In genomic region chr19:8320564-8321066, GRCh38 we compare ENCODE assay signal across 8 cellular contexts. TPM values are rescaled to one million over a fixed set of nuclear protein-coding genes. Genes with fewer than 3 reads are reported as not detected.
DNase-seq lines count a peak whose midpoint lies in the region; ATAC-seq and TF ChIP-seq lines count a peak whose summit lies in the region.

No MANE protein-coding gene starts in this region.

- H3K4me1 Mint-ChIP-seq in activated T-cell treated with anti-CD3 and anti-CD28 coated beads, Interleukin-2, amount 50 U/mL, for 4 hours (ENCODE audit: low read depth), result peaks cover 29% of the 10 kb centered on the region

- no peaks in the 10 kb centered on the region for H3K27me3 ChIP-seq in heart right ventricle

- H3K36me3 ChIP-seq in heart right ventricle, result peaks cover 0 to 49% (median 29%) of the 10 kb centered on the region in 9 donors

- H3K36me3 Mint-ChIP-seq in activated T-cell treated with anti-CD3 and anti-CD28 coated beads, Interleukin-2, amount 50 U/mL, for 4 hours (ENCODE audit: insufficient read depth), result peaks cover 13% of the 10 kb centered on the region

- no peaks in the 10 kb centered on the region for H3K27me3 Mint-ChIP-seq in activated T-cell treated with anti-CD3 and anti-CD28 coated beads, Interleukin-2, amount 50 U/mL, for 4 hours (ENCODE audit: low read depth)

- 1 to 2% methylated on average over 16 of the region's 16 CpGs for WGBS in heart right ventricle, 2 donors

- TF ChIP-seq CTCF in heart right ventricle (IDR thresholded peaks at IDR 0.05), result no peak

- intact Hi-C loops in heart right ventricle (cut with DNase I), result loop anchor here in 3 of 10 donors (2.0 to 10.0 kb wide), 4 partner anchors 22 to 194 kb away; partner anchors contain the start of genes KANK3 (in 1 of the 3) and ZNF414 (in 1 of the 3)

- no peak for DNase-seq in activated T-cell treated with anti-CD3 and anti-CD28 coated beads, Interleukin-2, amount 50 U/mL, for 4 hours
- no peak for DNase-seq in heart right ventricle
- DNase-seq in skeletal muscle cell (ENCODE audit: low read depth), result no peak
- no peak for DNase-seq in NCI-H1694 treated with DMSO at 0.1 percent for 48 hours (lab: John Stamatoyannopoulos, UW)
- no peak for DNase-seq in central memory CD4-positive, alpha-beta T cell
- DNase-seq in NCI-H2227 (lab: John Stamatoyannopoulos, UW; ENCODE audit: unreplicated experiment), result no peak

- ATAC-seq in GM18520 (IDR thresholded peaks at IDR 0.05; ENCODE audit: unreplicated experiment), result peak; percentile 10
- peak; percentile 12 for ATAC-seq in HG03135 (IDR thresholded peaks at IDR 0.05; ENCODE audit: unreplicated experiment)
- peak; percentile 6 to 9 for ATAC-seq in activated T-cell treated with anti-CD3 and anti-CD28 coated beads, Interleukin-2, amount 50 U/mL, for 4 hours
- peak in 7 of 8 donors; percentile 2 to 16 (median 8) for ATAC-seq in heart right ventricle

- H3K9me3 ChIP-seq in heart right ventricle, result no peaks in the 10 kb centered on the region

- H3K4me3 Mint-ChIP-seq in activated T-cell treated with anti-CD3 and anti-CD28 coated beads, Interleukin-2, amount 50 U/mL, for 4 hours, result peak overlapping the region; percentile 100

- peaks cover 17 to 59% (median 44%) of the 10 kb centered on the region in 9 donors for H3K4me1 ChIP-seq in heart right ventricle

- H3K27ac ChIP-seq in heart right ventricle, result peak overlapping the region; percentile 81 to 97 (median 96)

- H3K9me3 Mint-ChIP-seq in activated T-cell treated with anti-CD3 and anti-CD28 coated beads, Interleukin-2, amount 50 U/mL, for 4 hours, result no peaks in the 10 kb centered on the region

- H3K4me3 ChIP-seq in heart right ventricle (peak overlapping the region; percentile 67 to 99 (median 96)), skeletal muscle cell (ENCODE audit: low read depth, low read length) (peak overlapping the region; percentile 100)

RNA-seq across cellular contexts. Expression of gene NDUFA7, which starts 0.6 kb away (rescaled TPM):
- total RNA-seq in activated T-cell treated with anti-CD3 and anti-CD28 coated beads, Interleukin-2, amount 50 U/mL, for 4 hours, result 10 to 100 TPM; 81.8 to 96.8 (median 93.0) TPM
- total RNA-seq in heart right ventricle, result 100 to 1,000 TPM in 5 of 10 donors, 10 to 100 TPM in 5; 74.7 to 124 (median 99.7) TPM
- polyA plus RNA-seq in heart right ventricle, result 100 to 1,000 TPM; 227 to 436 TPM

RNA-seq across cellular contexts. Expression of gene RPS28, which starts 0.7 kb away (rescaled TPM):
- total RNA-seq in activated T-cell treated with anti-CD3 and anti-CD28 coated beads, Interleukin-2, amount 50 U/mL, for 4 hours, result 1,000 to 10,000 TPM; 2,484 to 2,756 (median 2,693) TPM
- 1,000 to 10,000 TPM in 9 of 10 donors, 100 to 1,000 TPM in 1; 992 to 1,375 (median 1,101) TPM for total RNA-seq in heart right ventricle
- 100 to 1,000 TPM; 883 to 920 TPM for polyA plus RNA-seq in heart right ventricle

RNA-seq across cellular contexts. Expression of gene CD320, which starts 12.5 kb away (rescaled TPM):
- 100 to 1,000 TPM; 142 to 175 (median 145) TPM for total RNA-seq in activated T-cell treated with anti-CD3 and anti-CD28 coated beads, Interleukin-2, amount 50 U/mL, for 4 hours
- total RNA-seq in heart right ventricle, result 10 to 100 TPM; 20.3 to 38.9 (median 26.0) TPM
- polyA plus RNA-seq in heart right ventricle, result 10 to 100 TPM; 50.8 to 81.2 TPM

RNA-seq across cellular contexts. Expression of gene KANK3, which starts 22.4 kb away (rescaled TPM):
- under 1 TPM in 2 of 3 donors, not detected in 1; 0.41 to 0.43 TPM for total RNA-seq in activated T-cell treated with anti-CD3 and anti-CD28 coated beads, Interleukin-2, amount 50 U/mL, for 4 hours
- 10 to 100 TPM; 10.2 to 26.1 (median 16.7) TPM for total RNA-seq in heart right ventricle
- polyA plus RNA-seq in heart right ventricle, result 10 to 100 TPM; 23.8 to 34.0 TPM

RNA-seq across cellular contexts. Expression of gene ANGPTL4, which starts 43.3 kb away (rescaled TPM):
- under 1 TPM in 1 of 3 donors, not detected in 2; 0.24 TPM for total RNA-seq in activated T-cell treated with anti-CD3 and anti-CD28 coated beads, Interleukin-2, amount 50 U/mL, for 4 hours
- 100 to 1,000 TPM in 1 of 10 donors, 10 to 100 TPM in 1, 1 to 10 TPM in 8; 1.5 to 154 (median 4.5) TPM for total RNA-seq in heart right ventricle
- polyA plus RNA-seq in heart right ventricle, result 10 to 100 TPM; 11.3 to 28.7 TPM
